Comparison of ENCODE assay signal across 1 cellular context in genomic region chr1:110035236-110035752, GRCh38.
TF ChIP-seq lines count a peak whose summit lies in the region.

No MANE protein-coding gene starts in this region.

TF ChIP-seq in GM12878, 131 proteins besides CTCF, POLR2A, EP300 and RAD21:
- no peak for TF ChIP-seq CUX1 (IDR thresholded peaks at IDR 0.05; ENCODE audit: insufficient replicate concordance, low read depth, low read length)
- TF ChIP-seq ZBTB4 (CRISPR knock-in tag; IDR thresholded peaks at IDR 0.05): no peak
- TF ChIP-seq NFIC (IDR thresholded peaks at IDR 0.05; ENCODE audit: low read depth, low read length): no peak
- TF ChIP-seq MEF2A (IDR thresholded peaks at IDR 0.05; ENCODE audit: insufficient read depth, low read depth, low read length): no peak
- TF ChIP-seq MXI1 (IDR thresholded peaks at IDR 0.05; ENCODE audit: low read depth, low read length): peak; percentile 26; the same call in 1 of the 2 replicates
- no peak for TF ChIP-seq NKRF (conservative IDR thresholded peaks at IDR 0.05)
- TF ChIP-seq RBBP5 (conservative IDR thresholded peaks at IDR 0.05): no peak
- no peak for TF ChIP-seq JUNB (IDR thresholded peaks at IDR 0.05)
- no peak for TF ChIP-seq MAX (IDR thresholded peaks at IDR 0.05; ENCODE audit: low read depth, low read length)
- no peak for TF ChIP-seq CBFB (IDR thresholded peaks at IDR 0.05; ENCODE audit: low read depth)
- no peak for TF ChIP-seq E4F1 (IDR thresholded peaks at IDR 0.05; ENCODE audit: borderline replicate concordance, partially characterized antibody)
- 0 out of 4 replicates have a peak, but pooled peaks of 1 of the 2 experiments have one; percentile 9 for TF ChIP-seq BHLHE40 (IDR thresholded peaks at IDR 0.05; ENCODE audit: borderline replicate concordance in 1 of 2, low read depth in 2 of 2, low read length in 1 of 2)
